Comparison of ENCODE assay signal across 1 cellular context in genomic region chr5:34707451-34708107, GRCh38.
TF ChIP-seq lines count a peak whose summit lies in the region.

No MANE protein-coding gene starts in this region.

TF ChIP-seq in IMR-90, 13 proteins besides CTCF, POLR2A, EP300 and RAD21:
- TF ChIP-seq MAZ (IDR thresholded peaks at IDR 0.05; ENCODE audit: borderline replicate concordance, low read depth, low read length) (no peak), ELK1 (IDR thresholded peaks at IDR 0.05; ENCODE audit: borderline replicate concordance, low read depth, low read length) (no peak), BHLHE40 (IDR thresholded peaks at IDR 0.05; ENCODE audit: low read depth, low read length) (no peak), NFE2L2 (IDR thresholded peaks at IDR 0.05; ENCODE audit: low read depth, low read length) (no peak), FOS (IDR thresholded peaks at IDR 0.05; ENCODE audit: low read depth, low read length) (no peak), CHD1 (IDR thresholded peaks at IDR 0.05; ENCODE audit: low read depth, low read length) (no peak), MAFK (IDR thresholded peaks at IDR 0.05; ENCODE audit: low read depth, low read length) (no peak), SMC3 (IDR thresholded peaks at IDR 0.05; ENCODE audit: low read depth, low read length) (no peak), RCOR1 (IDR thresholded peaks at IDR 0.05; ENCODE audit: insufficient replicate concordance, low read length) (no peak)
